ENCODE assay signal across 8 cellular contexts in genomic region chr20:3209023-3209945, GRCh38. TPM values are rescaled to one million over a fixed set of nuclear protein-coding genes. Genes with fewer than 3 reads are reported as not detected.
DNase-seq lines count a peak whose midpoint lies in the region; ATAC-seq and TF ChIP-seq lines count a peak whose summit lies in the region.

TSS of gene ITPA (plus strand) at chr20:3209498. CDS start at chr20:3209552, 54 bp downstream.

- H3K36me3 ChIP-seq in gastroesophageal sphincter = peaks cover 0 to 14% of the 10 kb centered on the region in 2 donors
- no peaks in the 10 kb centered on the region for H3K36me3 ChIP-seq in neutrophil
- no peaks in the 10 kb centered on the region for H3K36me3 ChIP-seq in thoracic aorta

- TF ChIP-seq POLR2A in gastroesophageal sphincter (IDR thresholded peaks at IDR 0.05) = no peak

- 0 to 1% methylated on average over 12 to 25 of the region's 55 CpGs for WGBS in gastroesophageal sphincter (ENCODE audit: low coverage in 1 of 2), 2 donors

- H3K27me3 ChIP-seq in gastroesophageal sphincter (no peaks in the 10 kb centered on the region), neutrophil (no peaks in the 10 kb centered on the region), thoracic aorta (replicated peaks; ENCODE audit: insufficient read depth) (no peaks in the 10 kb centered on the region)

- no peak for TF ChIP-seq EP300 in gastroesophageal sphincter (IDR thresholded peaks at IDR 0.05)

- peak within 1 kb of the TSS; percentile 89 to 93 for H3K4me3 ChIP-seq in gastroesophageal sphincter
- peak within 1 kb of the TSS; percentile 78 to 93 for H3K4me3 ChIP-seq in neutrophil (ENCODE audit: low read depth in 1 of 2, low read length in 1 of 2)
- H3K4me3 ChIP-seq in thoracic aorta = peak within 1 kb of the TSS; percentile 95

- TF ChIP-seq CTCF in gastroesophageal sphincter (IDR thresholded peaks at IDR 0.05) (peak in 1 of 4 experiments; percentile 20), neutrophil (IDR thresholded peaks at IDR 0.05) (no peak), thoracic aorta (IDR thresholded peaks at IDR 0.05) (no peak)

- H3K9me3 ChIP-seq in gastroesophageal sphincter (no peaks in the 10 kb centered on the region), neutrophil (no peaks in the 10 kb centered on the region), thoracic aorta (no peaks in the 10 kb centered on the region)

- ATAC-seq in HG03280 (IDR thresholded peaks at IDR 0.05; ENCODE audit: unreplicated experiment) (peak; percentile 45), gastroesophageal sphincter (peak; percentile 47), thoracic aorta (ENCODE audit: insufficient number of reproducible peaks, low FRiP score, low read depth) (no peak)

- DNase-seq in ELF-1 (ENCODE audit: low read depth, low spot score) (peak; percentile 61), RPMI8226 (peak; percentile 68), thoracic aorta (ENCODE audit: low spot score) (no peak), NCI-H1436 treated with DMSO at 0.1 percent for 48 hours (lab: John Stamatoyannopoulos, UW) (no peak)
- DNase-seq in activated naive CD4-positive, alpha-beta T cell treated with Interleukin-2 at 50 U/mL for 16 hours = peak; percentile 68

- H3K4me1 ChIP-seq in gastroesophageal sphincter (peaks cover 0 to 29% (median 10%) of the 10 kb centered on the region in 3 donors), neutrophil (ENCODE audit: control insufficient read depth in 1 of 2, insufficient read depth in 1 of 2, low read depth in 1 of 2, low read length in 1 of 2) (peaks cover 13 to 15% of the 10 kb centered on the region in 2 experiments), thoracic aorta (ENCODE audit: control insufficient read depth in 1 of 2, low read depth in 2 of 2) (peaks cover 8 to 17% of the 10 kb centered on the region in 2 donors)

- peak within 1 kb of the TSS; percentile 31 to 87 (median 78) for H3K27ac ChIP-seq in gastroesophageal sphincter
- peak within 1 kb of the TSS; percentile 72 for H3K27ac ChIP-seq in neutrophil
- peak within 1 kb of the TSS; percentile 78 to 81 for H3K27ac ChIP-seq in thoracic aorta

RNA-seq across cellular contexts. Expression of gene ITPA, which starts in this region (rescaled TPM):
- total RNA-seq in gastroesophageal sphincter (10 to 100 TPM; 23.5 to 26.8 (median 25.2) TPM), thoracic aorta (10 to 100 TPM; 35.1 to 35.7 TPM)

Comparison
In these comparisons a context has a peak if more than half of its experiments do, and no peak if none do; other contexts are left out.
1. DNase-seq: peak in ELF-1 (single experiment), RPMI8226 (single experiment) and activated naive CD4-positive, alpha-beta T cell treated with Interleukin-2 at 50 U/mL for 16 hours (single experiment); none in thoracic aorta (single experiment) and NCI-H1436 treated with DMSO at 0.1 percent for 48 hours (single experiment).
2. Peak in every context shown above with its lines, with median percentiles within 50 percentile points of each other: H3K27ac ChIP-seq and H3K4me3 ChIP-seq.